In genomic region chr5:56105511-56106372, GRCh38 we compare ENCODE assay signal across 17 cellular contexts.
DNase-seq lines count a peak whose midpoint lies in the region; ATAC-seq and TF ChIP-seq lines count a peak whose summit lies in the region.
"Had no signal": no experiment of that assay in that cellular context is flagged by ENCODE, and none has a peak within 500 bp of the region (broad histone marks: within the 10 kb centered on the region; RNA-seq: fewer than 3 reads in every experiment).

No MANE protein-coding gene starts in this region.

- H3K27ac Mint-ChIP-seq in activated naive CD4-positive, alpha-beta T cell treated with anti-CD3 and anti-CD28 coated beads, Interleukin-2, amount 50 U/mL, for 24 hours = peak overlapping the region; percentile 93

- POLR2A ChIA-PET in OCI-LY7 (lab: Charles Lee) = interaction anchor here (0.6 kb wide), 1 partner anchor 48 kb away, joined by 3 read pairs; no protein-coding TSS in a partner anchor

- no peak overlapping the region for H3K4me2 ChIP-seq in OCI-LY7 (ENCODE audit: low read length)

- no peaks in the 10 kb centered on the region for H3K79me2 ChIP-seq in OCI-LY7 (ENCODE audit: insufficient read depth, low read depth, low read length)

- intact Hi-C loops in OCI-LY7 (cut with micrococcal nuclease; ENCODE audit: unreplicated experiment) = no loop called here

- no peak for TF ChIP-seq CTCF in OCI-LY7 (conservative IDR thresholded peaks at IDR 0.05; ENCODE audit: low read length)

- BruUV-seq in OCI-LY7 (replicated peaks; lab: Mats Ljungman, UMichigan) = no TSS peak

- no peaks in the 10 kb centered on the region for H3K4me1 ChIP-seq in OCI-LY7 (ENCODE audit: insufficient read depth, low read length, poor library complexity, severe bottlenecking)
- H3K4me1 ChIP-seq: HAP-1, sigmoid colon, transverse colon had no signal

- peak; percentile 24 for ATAC-seq in left lobe of liver

- no peak overlapping the region for H3K27ac ChIP-seq in OCI-LY7 (ENCODE audit: low read depth, low read length, poor library complexity, severe bottlenecking)
- H3K27ac ChIP-seq: neutrophil, transverse colon had no signal

- H3K4me3 ChIP-seq in OCI-LY7 (ENCODE audit: low read depth, low read length, poor library complexity, severe bottlenecking) = no peak overlapping the region
- H3K4me3 ChIP-seq: HAP-1, sigmoid colon, transverse colon had no signal

- no peaks in the 10 kb centered on the region for H4K20me1 ChIP-seq in OCI-LY7 (ENCODE audit: insufficient read depth, low read length)

- in situ Hi-C loops in G401 (cut with HindIII; ENCODE audit: low sequenced_read_pairs) = no loop called here

- H3K4me3 Mint-ChIP-seq in activated naive CD4-positive, alpha-beta T cell treated with anti-CD3 and anti-CD28 coated beads, Interleukin-2, amount 50 U/mL, for 24 hours = peak overlapping the region; percentile 47
- H3K4me3 Mint-ChIP-seq: brain had no signal

- no peak for DNase-seq in activated naive CD4-positive, alpha-beta T cell (lab: John Stamatoyannopoulos, UW)
- DNase-seq in RPMI8226 (peak; percentile 37), left lobe of liver (ENCODE audit: low spot score) (no peak), G401 (ENCODE audit: low spot score) (no peak), cerebellum (ENCODE audit: low spot score) (no peak), retina (no peak), OCI-LY7 (ENCODE audit: low spot score) (no peak)
- DNase-seq: activated effector memory CD4-positive, alpha-beta T cell treated with Interleukin-2 at 50 U/mL for 16 hours; NCI-H1048; NCI-H774; sigmoid colon; stimulated activated CD4-positive, alpha-beta T cell treated with anti-CD3 and anti-CD28 coated beads, Interleukin-2, amount 100 ng/mL, for 48 hours; transverse colon had no signal

- H3K9me3 Mint-ChIP-seq in activated naive CD4-positive, alpha-beta T cell treated with anti-CD3 and anti-CD28 coated beads, Interleukin-2, amount 50 U/mL, for 24 hours = no peaks in the 10 kb centered on the region

- H3K27me3 Mint-ChIP-seq in activated naive CD4-positive, alpha-beta T cell treated with anti-CD3 and anti-CD28 coated beads, Interleukin-2, amount 50 U/mL, for 24 hours = no peaks in the 10 kb centered on the region

- no peak overlapping the region for H2AFZ ChIP-seq in OCI-LY7 (ENCODE audit: low read length)

- H3K9me3 ChIP-seq in OCI-LY7 (ENCODE audit: low read length) = no peaks in the 10 kb centered on the region
- H3K9me3 ChIP-seq: HAP-1, neutrophil, sigmoid colon, transverse colon had no signal

- peaks cover 84% of the 10 kb centered on the region for H3K4me1 Mint-ChIP-seq in activated naive CD4-positive, alpha-beta T cell treated with anti-CD3 and anti-CD28 coated beads, Interleukin-2, amount 50 U/mL, for 24 hours

- no peaks in the 10 kb centered on the region for H3K9me2 ChIP-seq in OCI-LY7 (ENCODE audit: insufficient read depth, low read length)

- CTCF ChIA-PET in OCI-LY7 (lab: Charles Lee; ENCODE audit: unreplicated experiment) = interaction anchor here (0.6 kb wide), 1 partner anchor 1235 kb away, joined by 5 read pairs; no protein-coding TSS in a partner anchor

- no peaks in the 10 kb centered on the region for H3K36me3 ChIP-seq in OCI-LY7 (ENCODE audit: insufficient read depth, low read length)
- H3K36me3 ChIP-seq: HAP-1, sigmoid colon, transverse colon had no signal

- H3K36me3 Mint-ChIP-seq in activated naive CD4-positive, alpha-beta T cell treated with anti-CD3 and anti-CD28 coated beads, Interleukin-2, amount 50 U/mL, for 24 hours = peaks cover 3% of the 10 kb centered on the region
- H3K36me3 Mint-ChIP-seq: brain had no signal
